Comparison of ENCODE assay signal across 22 cellular contexts in the genomic region with DNA sequence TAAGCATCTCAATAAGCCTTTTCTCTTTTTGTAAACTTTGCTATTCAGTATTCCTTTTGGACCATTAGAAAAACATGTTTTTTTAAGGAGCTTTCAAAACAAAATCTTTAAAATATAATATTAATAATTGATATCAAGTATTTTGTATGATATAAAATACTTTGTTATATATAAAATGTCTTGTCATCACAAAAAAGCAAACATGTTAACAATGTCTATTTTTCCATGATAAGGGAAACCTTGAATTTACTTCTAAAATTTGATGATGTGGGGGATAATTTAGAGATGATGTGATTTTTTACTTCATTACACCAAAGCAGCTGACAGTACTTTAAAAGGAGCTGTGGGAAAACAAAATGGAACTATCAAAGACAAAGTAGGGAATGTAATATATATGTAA.
DNase-seq lines count a peak whose midpoint lies in the region; ATAC-seq, FAIRE-seq and TF ChIP-seq lines count a peak whose summit lies in the region.
"Had no signal": no experiment of that assay in that cellular context is flagged by ENCODE, and none has a peak within 500 bp of the region (broad histone marks: within the 10 kb centered on the region; RNA-seq: fewer than 3 reads in every experiment).

No MANE protein-coding gene starts in this region.

- no peaks in the 10 kb centered on the region for H3K36me3 Mint-ChIP-seq in CD4-positive, alpha-beta T cell (ENCODE audit: low read depth)
- H3K36me3 Mint-ChIP-seq: CD14-positive monocyte; CD4-positive, CD25-positive, alpha-beta regulatory T cell; CD8-positive, alpha-beta T cell had no signal

- in situ Hi-C loops in K562 (cut with MboI) = no loop called here

- no peaks in the 10 kb centered on the region for H3K4me1 Mint-ChIP-seq in CD4-positive, alpha-beta T cell (ENCODE audit: low read depth)
- H3K4me1 Mint-ChIP-seq: CD14-positive monocyte; CD4-positive, CD25-positive, alpha-beta regulatory T cell had no signal

- H3K9me3 ChIP-seq in A549 (0 out of 3 replicates have a peak, but pooled peaks cover 3% of the 10 kb centered on the region), K562 (replicated peaks; ENCODE audit: control insufficient read depth, insufficient read depth, low read depth, low read length) (no peaks in the 10 kb centered on the region)
- H3K9me3 ChIP-seq in CD4-positive, alpha-beta T cell (ENCODE audit: control insufficient read depth, low read length) = no peaks in the 10 kb centered on the region
- H3K9me3 ChIP-seq: BE2C, BLaER1, Caco-2 had no signal

- no peaks in the 10 kb centered on the region for H3K27me3 ChIP-seq in K562 (ENCODE audit: control insufficient read depth in 2 of 2, insufficient read depth in 2 of 2, low read length in 2 of 2)
- no peaks in the 10 kb centered on the region for H3K27me3 ChIP-seq in CD4-positive, alpha-beta T cell (ENCODE audit: control insufficient read depth, insufficient read depth, low read length)
- H3K27me3 ChIP-seq: BE2C, BLaER1 had no signal

- ATAC-seq in A549 (no peak), K562 (no peak)
- no peak for ATAC-seq in CD4-positive, alpha-beta T cell (ENCODE audit: poor library complexity)
- ATAC-seq: CD8-positive, alpha-beta T cell had no signal

- no peak overlapping the region for H3K27ac Mint-ChIP-seq in CD4-positive, alpha-beta T cell
- H3K27ac Mint-ChIP-seq: CD14-positive monocyte; CD4-positive, CD25-positive, alpha-beta regulatory T cell; CD8-positive, alpha-beta T cell had no signal

- no peaks in the 10 kb centered on the region for H3K4me1 ChIP-seq in A549
- no peaks in the 10 kb centered on the region for H3K4me1 ChIP-seq in K562 (replicated peaks in 1 of 2; ENCODE audit: control insufficient read depth in 2 of 2, insufficient read depth in 2 of 2, low read length in 2 of 2)
- H3K4me1 ChIP-seq: BE2C, BLaER1, Caco-2 had no signal

- DNase-seq in A549 (ENCODE audit: low read depth in 1 of 2, low spot score in 1 of 2) (no peak), K562 (ENCODE audit: extremely low read depth in 1 of 4, low spot score in 3 of 4) (no peak), frontal cortex (ENCODE audit: low spot score in 2 of 2) (no peak), NCI-H2107 treated with DMSO at 0.1 percent for 48 hours (lab: John Stamatoyannopoulos, UW; ENCODE audit: unreplicated experiment) (no peak), NCI-H128 (lab: John Stamatoyannopoulos, UW; ENCODE audit: unreplicated experiment) (no peak)
- DNase-seq in CD4-positive, alpha-beta T cell = no peak
- DNase-seq: 8988T; ACHN; BE2C; C1 segment of cervical spinal cord; Caco-2; Calu3; CD4-positive, CD25-positive, alpha-beta regulatory T cell; CD8-positive, alpha-beta T cell; DMS79 treated with DMSO at 0.1 percent for 48 hours; GF-D8 had no signal

- no peak overlapping the region for H3K4me3 Mint-ChIP-seq in CD4-positive, alpha-beta T cell
- H3K4me3 Mint-ChIP-seq: CD14-positive monocyte; CD4-positive, CD25-positive, alpha-beta regulatory T cell; CD8-positive, alpha-beta T cell had no signal

- H3K9me1 ChIP-seq in K562 (ENCODE audit: control insufficient read depth, insufficient read depth, low read length) = no peaks in the 10 kb centered on the region

- intact Hi-C loops in K562 (cut with micrococcal nuclease) = no loop called here
- intact Hi-C loops in CD4-positive, alpha-beta T cell (cut with DNase I, micrococcal nuclease) = no loop called here

- no peaks in the 10 kb centered on the region for H4K20me1 ChIP-seq in K562 (replicated peaks; ENCODE audit: control insufficient read depth, insufficient read depth, low read length)
- H4K20me1 ChIP-seq: BLaER1 had no signal

- peaks cover 7% of the 10 kb centered on the region for H3K9me3 Mint-ChIP-seq in CD4-positive, alpha-beta T cell

- no peaks in the 10 kb centered on the region for H3K27me3 Mint-ChIP-seq in CD4-positive, alpha-beta T cell
- H3K27me3 Mint-ChIP-seq: CD4-positive, CD25-positive, alpha-beta regulatory T cell had no signal

- no peak overlapping the region for H3K9ac ChIP-seq in K562 (ENCODE audit: insufficient read depth in 1 of 2, low read depth in 2 of 2, low read length in 2 of 2)
- H3K9ac ChIP-seq: BLaER1 had no signal

- H3K27ac ChIP-seq in A549 (no peak overlapping the region), K562 (ENCODE audit: extremely low read depth, low read depth, low read length) (no peak overlapping the region)
- no peak overlapping the region for H3K27ac ChIP-seq in CD4-positive, alpha-beta T cell (ENCODE audit: low read depth, low read length)
- H3K27ac ChIP-seq: BLaER1 had no signal

- TF ChIP-seq CTCF in A549 (IDR thresholded peaks at IDR 0.05) (no peak), K562 (IDR thresholded peaks at IDR 0.05 in 2 of 3, conservative IDR thresholded peaks at IDR 0.05 in 1 of 3; ENCODE audit: insufficient read depth in 2 of 3, low read depth in 1 of 3, low read length in 3 of 3) (no peak)
- no peak for TF ChIP-seq CTCF in CD4-positive, alpha-beta T cell (IDR thresholded peaks at IDR 0.05)

- no peak for TF ChIP-seq RAD21 in A549 (conservative IDR thresholded peaks at IDR 0.05 in 1 of 2, IDR thresholded peaks at IDR 0.05 in 1 of 2)
- TF ChIP-seq RAD21 in K562 (CRISPR knock-in tag; conservative IDR thresholded peaks at IDR 0.05 in 1 of 2, IDR thresholded peaks at IDR 0.05 in 1 of 2) = no peak

- no peaks in the 10 kb centered on the region for H3K36me3 ChIP-seq in K562 (ENCODE audit: control insufficient read depth, insufficient read depth, low read length)
- H3K36me3 ChIP-seq: BE2C, BLaER1 had no signal

- no TSS peak for BruUV-seq in K562 (replicated peaks; lab: Mats Ljungman, UMichigan)

- TF ChIP-seq POLR2A in A549 (IDR thresholded peaks at IDR 0.05; ENCODE audit: low read length) (no peak), K562 (conservative IDR thresholded peaks at IDR 0.05) (no peak)

- H3K4me2 ChIP-seq in A549 = no peak overlapping the region
- no peak overlapping the region for H3K4me2 ChIP-seq in K562 (ENCODE audit: insufficient read depth, low read length)
- H3K4me2 ChIP-seq: BLaER1 had no signal

- TF ChIP-seq EP300 in A549 (IDR thresholded peaks at IDR 0.05) = no peak
- no peak for TF ChIP-seq EP300 in K562 (IDR thresholded peaks at IDR 0.05; ENCODE audit: low read length)

- CTCF ChIA-PET in A549 (lab: Yijun Ruan, JAX) = no interaction called here
- CTCF ChIA-PET in K562 (lab: Yijun Ruan, JAX; ENCODE audit: low intra/inter-chr PET ratio) = no interaction called here
- CTCF ChIA-PET in CD4-positive, alpha-beta T cell (lab: Charles Lee) = no interaction called here

- H3K4me3 ChIP-seq in A549 = no peak overlapping the region
- no peak overlapping the region for H3K4me3 ChIP-seq in K562
- H3K4me3 ChIP-seq: BLaER1 had no signal

- no peaks in the 10 kb centered on the region for H3K79me2 ChIP-seq in K562 (ENCODE audit: control insufficient read depth, insufficient read depth, low read length)

- no peak overlapping the region for H2AFZ ChIP-seq in K562 (ENCODE audit: low read depth, low read length)

- POLR2A ChIA-PET in A549 (lab: Yijun Ruan, JAX) = no interaction called here
- POLR2A ChIA-PET in K562 (lab: Yijun Ruan, JAX) = no interaction called here
- POLR2A ChIA-PET in CD4-positive, alpha-beta T cell (lab: Charles Lee) = no interaction called here

- FAIRE-seq in A204.1 (lab: Jason Lieb, UNC) (peak; percentile 65), A549 (lab: Jason Lieb, UNC) (no peak), K562 (lab: Jason Lieb, UNC) (no peak), frontal cortex (lab: Jason Lieb, UNC) (peak; percentile 66)
- FAIRE-seq: D721Med, GM12892, GM18507 had no signal

TF ChIP-seq in A549, 52 proteins besides CTCF, POLR2A, EP300 and RAD21:
- TF ChIP-seq ZSCAN20 (CRISPR knock-in tag; IDR thresholded peaks at IDR 0.05) = no peak
- peak; percentile 28 for TF ChIP-seq MAFK (IDR thresholded peaks at IDR 0.05; ENCODE audit: partially characterized antibody)

TF ChIP-seq in K562, 482 proteins besides CTCF, POLR2A, EP300 and RAD21 (continues in another document):
- TF ChIP-seq, protein P1, sequence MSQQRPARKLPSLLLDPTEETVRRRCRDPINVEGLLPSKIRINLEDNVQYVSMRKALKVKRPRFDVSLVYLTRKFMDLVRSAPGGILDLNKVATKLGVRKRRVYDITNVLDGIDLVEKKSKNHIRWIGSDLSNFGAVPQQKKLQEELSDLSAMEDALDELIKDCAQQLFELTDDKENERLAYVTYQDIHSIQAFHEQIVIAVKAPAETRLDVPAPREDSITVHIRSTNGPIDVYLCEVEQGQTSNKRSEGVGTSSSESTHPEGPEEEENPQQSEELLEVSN (IDR thresholded peaks at IDR 0.05; ENCODE audit: borderline replicate concordance in 1 of 2, extremely low read depth in 1 of 2, insufficient read depth in 1 of 2, insufficient read length in 1 of 2, low read depth in 1 of 2, low read length in 1 of 2, poor library complexity in 1 of 2, severe bottlenecking in 1 of 2) = no peak
- TF ChIP-seq HNRNPH1 (optimal IDR thresholded peaks at IDR 0.05; ENCODE audit: low read depth, low read length) (no peak), C11orf30 (IDR thresholded peaks at IDR 0.05; ENCODE audit: low read depth) (peak; percentile 15; the same call in 1 of the 2 replicates), ZNF668 (CRISPR knock-in tag; IDR thresholded peaks at IDR 0.05) (no peak), ZNF316 (IDR thresholded peaks at IDR 0.05) (peak; percentile 63)
- TF ChIP-seq, protein P2, sequence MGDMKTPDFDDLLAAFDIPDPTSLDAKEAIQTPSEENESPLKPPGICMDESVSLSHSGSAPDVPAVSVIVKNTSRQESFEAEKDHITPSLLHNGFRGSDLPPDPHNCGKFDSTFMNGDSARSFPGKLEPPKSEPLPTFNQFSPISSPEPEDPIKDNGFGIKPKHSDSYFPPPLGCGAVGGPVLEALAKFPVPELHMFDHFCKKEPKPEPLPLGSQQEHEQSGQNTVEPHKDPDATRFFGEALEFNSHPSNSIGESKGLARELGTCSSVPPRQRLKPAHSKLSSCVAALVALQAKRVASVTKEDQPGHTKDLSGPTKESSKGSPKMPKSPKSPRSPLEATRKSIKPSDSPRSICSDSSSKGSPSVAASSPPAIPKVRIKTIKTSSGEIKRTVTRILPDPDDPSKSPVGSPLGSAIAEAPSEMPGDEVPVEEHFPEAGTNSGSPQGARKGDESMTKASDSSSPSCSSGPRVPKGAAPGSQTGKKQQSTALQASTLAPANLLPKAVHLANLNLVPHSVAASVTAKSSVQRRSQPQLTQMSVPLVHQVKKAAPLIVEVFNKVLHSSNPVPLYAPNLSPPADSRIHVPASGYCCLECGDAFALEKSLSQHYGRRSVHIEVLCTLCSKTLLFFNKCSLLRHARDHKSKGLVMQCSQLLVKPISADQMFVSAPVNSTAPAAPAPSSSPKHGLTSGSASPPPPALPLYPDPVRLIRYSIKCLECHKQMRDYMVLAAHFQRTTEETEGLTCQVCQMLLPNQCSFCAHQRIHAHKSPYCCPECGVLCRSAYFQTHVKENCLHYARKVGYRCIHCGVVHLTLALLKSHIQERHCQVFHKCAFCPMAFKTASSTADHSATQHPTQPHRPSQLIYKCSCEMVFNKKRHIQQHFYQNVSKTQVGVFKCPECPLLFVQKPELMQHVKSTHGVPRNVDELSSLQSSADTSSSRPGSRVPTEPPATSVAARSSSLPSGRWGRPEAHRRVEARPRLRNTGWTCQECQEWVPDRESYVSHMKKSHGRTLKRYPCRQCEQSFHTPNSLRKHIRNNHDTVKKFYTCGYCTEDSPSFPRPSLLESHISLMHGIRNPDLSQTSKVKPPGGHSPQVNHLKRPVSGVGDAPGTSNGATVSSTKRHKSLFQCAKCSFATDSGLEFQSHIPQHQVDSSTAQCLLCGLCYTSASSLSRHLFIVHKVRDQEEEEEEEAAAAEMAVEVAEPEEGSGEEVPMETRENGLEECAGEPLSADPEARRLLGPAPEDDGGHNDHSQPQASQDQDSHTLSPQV (IDR thresholded peaks at IDR 0.05) = no peak
